10 cellular contexts compared by ENCODE assay signal in the genomic region with DNA sequence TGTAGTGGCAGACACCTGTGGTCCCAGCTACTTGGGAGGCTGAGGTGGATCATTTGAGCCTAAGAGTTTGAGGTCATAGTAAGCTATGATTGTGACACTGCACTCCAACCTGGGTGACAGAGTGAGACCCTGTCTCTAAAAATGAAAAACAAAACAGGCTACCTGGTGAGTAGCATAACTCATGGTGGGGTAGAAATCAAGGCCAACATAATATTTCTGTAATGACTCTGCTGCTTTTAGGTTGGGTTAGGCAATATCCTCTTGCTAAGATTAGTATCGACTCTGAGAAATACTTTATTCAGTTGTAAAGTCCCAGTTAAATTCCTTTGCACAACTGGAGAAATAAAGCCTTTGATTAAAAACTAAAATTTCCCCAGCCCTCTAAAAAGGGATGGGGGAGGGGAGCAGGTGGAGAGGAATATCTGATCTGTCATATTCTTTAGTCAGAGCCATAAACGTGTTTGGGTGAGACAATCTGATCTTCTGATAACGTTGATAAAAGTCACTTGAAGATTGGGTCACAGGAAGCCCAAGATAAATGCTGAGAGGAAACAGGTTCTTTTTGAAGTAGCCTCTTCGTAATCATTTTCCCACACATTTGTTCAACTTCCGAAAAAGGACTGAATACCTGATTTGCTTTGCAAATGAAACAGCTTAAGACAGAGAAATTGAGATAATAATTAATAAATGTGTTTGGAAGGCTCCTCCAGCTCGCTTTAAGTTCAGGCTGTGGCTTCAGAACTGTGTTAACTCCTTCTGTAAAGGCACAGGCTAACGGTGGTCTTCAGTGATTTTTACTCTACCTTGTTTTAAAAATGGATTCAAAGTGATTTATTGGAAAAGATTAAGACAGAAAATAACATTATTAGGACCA. TPM values are rescaled to one million over a fixed set of nuclear protein-coding genes. Genes with fewer than 3 reads are reported as not detected.
A peak's percentile ranks its signal among the peaks of the same experiment; 100 is the strongest.
DNase-seq lines count a peak whose midpoint lies in the region; ATAC-seq, FAIRE-seq and TF ChIP-seq lines count a peak whose summit lies in the region.
"Had no signal": no experiment of that assay in that cellular context is flagged by ENCODE, and none has a peak within 500 bp of the region (broad histone marks: within the 10 kb centered on the region; RNA-seq: fewer than 3 reads in every experiment).

No MANE protein-coding gene starts in this region.

- peak; percentile 53 for ATAC-seq in HG02943 (IDR thresholded peaks at IDR 0.05; ENCODE audit: low read depth, unreplicated experiment)
- ATAC-seq in central memory CD8-positive, alpha-beta T cell (replicated peaks; ENCODE audit: extremely low read depth, poor library complexity, severe bottlenecking): peak; percentile 43
- no peak for ATAC-seq in left lobe of liver

- H3K4me3 Mint-ChIP-seq in T-helper 2 cell treated with Interferon-gamma antibody and Interleukin-4, amounts not matched to agents 5 μg/mL and 100 μg/mL, for 36 hours: peak overlapping the region; percentile 47
- H3K4me3 Mint-ChIP-seq in central memory CD8-positive, alpha-beta T cell: no peak overlapping the region

- no peak for DNase-seq in GM12891 (ENCODE audit: insufficient read length, low spot score)
- DNase-seq in T-helper 2 cell treated with Interferon-gamma antibody and Interleukin-4, amounts not matched to agents 5 μg/mL and 100 μg/mL, for 36 hours (ENCODE audit: low spot score): peak; percentile 53
- DNase-seq in central memory CD8-positive, alpha-beta T cell (ENCODE audit: low spot score in 2 of 2): no peak
- no peak for DNase-seq in NCI-H187 treated with DMSO at 0.1 percent for 48 hours (lab: John Stamatoyannopoulos, UW)
- DNase-seq in mucosa of gallbladder (ENCODE audit: low spot score): no peak
- DNase-seq in left lobe of liver (ENCODE audit: low spot score): no peak
- DNase-seq in RCC 7860 (ENCODE audit: low spot score): no peak
- DNase-seq: SHP77 had no signal

- peaks cover 13% of the 10 kb centered on the region for H3K36me3 Mint-ChIP-seq in T-helper 2 cell treated with Interferon-gamma antibody and Interleukin-4, amounts not matched to agents 5 μg/mL and 100 μg/mL, for 36 hours (ENCODE audit: low read depth)
- H3K36me3 Mint-ChIP-seq in central memory CD8-positive, alpha-beta T cell (ENCODE audit: insufficient read depth): peaks cover 8% of the 10 kb centered on the region

- H3K27ac Mint-ChIP-seq in T-helper 2 cell treated with Interferon-gamma antibody and Interleukin-4, amounts not matched to agents 5 μg/mL and 100 μg/mL, for 36 hours: peak overlapping the region; percentile 81
- peak overlapping the region; percentile 44 for H3K27ac Mint-ChIP-seq in central memory CD8-positive, alpha-beta T cell (ENCODE audit: low read depth)

- FAIRE-seq in GM12891 (lab: Jason Lieb, UNC) (peak; percentile 16), RCC 7860 (lab: Jason Lieb, UNC) (no peak)

- TF ChIP-seq POLR2A in GM12891 (IDR thresholded peaks at IDR 0.05; ENCODE audit: low read depth, low read length): no peak

- H3K27me3 Mint-ChIP-seq in T-helper 2 cell treated with Interferon-gamma antibody and Interleukin-4, amounts not matched to agents 5 μg/mL and 100 μg/mL, for 36 hours (ENCODE audit: low read depth): no peaks in the 10 kb centered on the region
- H3K27me3 Mint-ChIP-seq in central memory CD8-positive, alpha-beta T cell: no peaks in the 10 kb centered on the region

- H3K4me1 Mint-ChIP-seq in T-helper 2 cell treated with Interferon-gamma antibody and Interleukin-4, amounts not matched to agents 5 μg/mL and 100 μg/mL, for 36 hours (ENCODE audit: low read depth): peaks cover 41% of the 10 kb centered on the region
- H3K4me1 Mint-ChIP-seq in central memory CD8-positive, alpha-beta T cell: peaks cover 36% of the 10 kb centered on the region

- no peaks in the 10 kb centered on the region for H3K9me3 Mint-ChIP-seq in T-helper 2 cell treated with Interferon-gamma antibody and Interleukin-4, amounts not matched to agents 5 μg/mL and 100 μg/mL, for 36 hours
- H3K9me3 Mint-ChIP-seq in central memory CD8-positive, alpha-beta T cell: no peaks in the 10 kb centered on the region

TF ChIP-seq in GM12891, 5 proteins besides CTCF, POLR2A, EP300 and RAD21:
- TF ChIP-seq SPI1 (IDR thresholded peaks at IDR 0.05; ENCODE audit: low read depth, low read length) (no peak), TAF1 (IDR thresholded peaks at IDR 0.05; ENCODE audit: low read depth, low read length) (no peak), POLR2AphosphoS5 (IDR thresholded peaks at IDR 0.05; ENCODE audit: low read depth, low read length) (no peak), PAX5 (IDR thresholded peaks at IDR 0.05; ENCODE audit: insufficient read depth, low read length, severe bottlenecking) (no peak), POU2F2 (IDR thresholded peaks at IDR 0.05; ENCODE audit: low read depth, low read length) (no peak)

RNA-seq across cellular contexts. Expression of a gene that starts 15.0 kb away (rescaled TPM):
- polyA plus RNA-seq in GM12891 (2012; ENCODE audit: low read depth, missing spikeins): 1.9 TPM
- total RNA-seq in mucosa of gallbladder: not detected
- total RNA-seq in left lobe of liver: not detected
- total RNA-seq: urinary bladder had no signal
- polyA plus RNA-seq: urinary bladder had no signal

RNA-seq across cellular contexts. Expression of a gene that starts 30.8 kb away (rescaled TPM):
- polyA plus RNA-seq in GM12891 (2012; ENCODE audit: low read depth, missing spikeins): 1.6 TPM
- total RNA-seq in mucosa of gallbladder (not detected), left lobe of liver (not detected)
- total RNA-seq: urinary bladder had no signal
- polyA plus RNA-seq: urinary bladder had no signal

RNA-seq across cellular contexts. Expression of a gene that starts 48.6 kb away (rescaled TPM):
- 8.6 TPM for polyA plus RNA-seq in GM12891 (2012; ENCODE audit: low read depth, missing spikeins)
- total RNA-seq in mucosa of gallbladder (15.5 TPM), left lobe of liver (1.5 TPM)

RNA-seq across cellular contexts. Expression of a gene that starts 58.5 kb away (rescaled TPM):
- 5.4 TPM for polyA plus RNA-seq in GM12891 (2012; ENCODE audit: low read depth, missing spikeins)
- total RNA-seq in mucosa of gallbladder (8.4 TPM), left lobe of liver (not detected)
